ENCODE assay signal across 6 cellular contexts in the genomic region with DNA sequence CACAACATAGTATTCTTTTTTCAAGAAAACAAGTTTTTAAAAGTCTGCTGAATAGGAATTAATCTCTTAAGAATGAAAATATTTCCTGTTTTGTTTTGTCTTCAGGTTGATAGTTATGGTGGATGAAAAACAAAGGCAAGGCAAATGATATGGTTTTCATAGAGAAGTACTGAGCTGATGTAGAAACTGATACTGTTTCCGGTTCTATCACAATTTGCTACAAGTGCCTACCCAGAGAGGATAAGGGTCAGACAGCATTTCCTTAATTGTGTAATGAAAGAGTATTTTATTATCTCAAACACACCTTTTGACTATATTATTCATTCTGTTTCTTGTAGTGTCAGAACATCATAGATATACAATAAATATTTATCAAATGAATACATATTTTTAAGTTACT.
"Had no signal": no experiment of that assay in that cellular context is flagged by ENCODE, and none has a peak within 500 bp of the region (broad histone marks: within the 10 kb centered on the region; RNA-seq: fewer than 3 reads in every experiment).

No MANE protein-coding gene starts in this region.

- H3K4me3 ChIP-seq: K562 had no signal

- ATAC-seq: HepG2, K562 had no signal

- H3K27ac ChIP-seq: HL-60 had no signal

- DNase-seq: IMR-90, KBM-7, KG1 had no signal
